Comparison of ENCODE assay signal across 24 cellular contexts in the genomic region with DNA sequence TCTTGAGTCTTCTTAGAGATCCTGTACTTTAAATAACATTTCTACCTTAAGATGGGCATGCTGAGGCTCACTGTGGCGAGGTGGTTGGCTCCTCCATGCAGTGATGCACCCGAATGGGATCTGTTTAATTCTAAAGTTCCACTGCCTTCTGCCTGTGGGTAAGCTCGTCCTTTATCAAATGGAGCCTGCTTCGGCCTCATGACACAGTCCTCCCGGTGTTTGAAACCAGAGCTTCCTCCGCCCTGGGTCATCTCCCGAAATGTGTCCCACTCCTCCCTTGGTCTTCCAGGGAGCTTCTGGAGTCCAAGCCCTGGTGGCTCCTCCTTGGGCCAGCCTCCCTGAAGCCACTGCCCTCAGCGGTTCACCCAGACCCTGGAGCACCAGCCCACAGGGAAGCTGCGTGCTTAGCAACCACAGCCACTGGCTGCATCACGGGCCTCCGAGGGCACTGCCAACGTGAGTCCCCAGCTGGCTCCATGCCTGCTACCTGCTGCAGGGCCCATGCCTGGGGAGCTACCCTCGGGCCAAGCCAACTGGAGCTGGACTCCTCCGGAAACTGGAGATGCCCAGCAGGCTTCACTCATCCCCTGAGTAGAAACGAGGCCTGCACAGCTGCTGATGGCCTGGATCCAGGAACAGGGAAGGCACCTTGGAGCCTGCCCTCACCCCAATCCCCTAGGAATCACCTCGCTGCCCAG. TPM values are rescaled to one million over a fixed set of nuclear protein-coding genes. Genes with fewer than 3 reads are reported as not detected.
DNase-seq lines count a peak whose midpoint lies in the region; ATAC-seq, FAIRE-seq and TF ChIP-seq lines count a peak whose summit lies in the region.
"Had no signal": no experiment of that assay in that cellular context is flagged by ENCODE, and none has a peak within 500 bp of the region (broad histone marks: within the 10 kb centered on the region; RNA-seq: fewer than 3 reads in every experiment).

No MANE protein-coding gene starts in this region.

- no peak overlapping the region for H3K4me2 ChIP-seq in HepG2 (ENCODE audit: low read depth, low read length)

- TF ChIP-seq POLR2A in right lobe of liver (IDR thresholded peaks at IDR 0.05): no peak
- TF ChIP-seq POLR2A in HepG2 (IDR thresholded peaks at IDR 0.05; ENCODE audit: insufficient read depth in 1 of 2, low read depth in 2 of 2, low read length in 2 of 2): no peak
- no peak for TF ChIP-seq POLR2A in vagina (IDR thresholded peaks at IDR 0.05)

- FAIRE-seq in HepG2 (lab: Jason Lieb, UNC) (no peak), D721Med (lab: Jason Lieb, UNC) (no peak)

- H4K20me1 ChIP-seq in HepG2 (ENCODE audit: insufficient read depth, low read length): no peaks in the 10 kb centered on the region

- H3K9ac ChIP-seq in HepG2 (ENCODE audit: insufficient read depth, low read depth, low read length): no peak overlapping the region

- TF ChIP-seq EP300 in HepG2 (IDR thresholded peaks at IDR 0.05; ENCODE audit: low read depth in 2 of 2, low read length in 2 of 2) (no peak), HepG2 (CRISPR knock-in tag; IDR thresholded peaks at IDR 0.05; ENCODE audit: borderline replicate concordance) (no peak)

- POLR2A ChIA-PET in HepG2 (lab: Yijun Ruan, JAX): no interaction called here

- BruUV-seq in HepG2 (replicated peaks; lab: Mats Ljungman, UMichigan): no TSS peak

- no peak overlapping the region for H2AFZ ChIP-seq in HepG2 (ENCODE audit: low read length)

- H3K4me3 ChIP-seq in right lobe of liver (no peak overlapping the region), HepG2 (replicated peaks in 1 of 3; ENCODE audit: insufficient read depth in 1 of 3, low read depth in 2 of 3, low read length in 3 of 3) (no peak overlapping the region), vagina (peak overlapping the region in 1 of 2 donors; percentile 42)
- H3K4me3 ChIP-seq: HAP-1, Peyer's patch had no signal

- no peaks in the 10 kb centered on the region for H3K9me3 ChIP-seq in right lobe of liver
- no peaks in the 10 kb centered on the region for H3K9me3 ChIP-seq in HepG2 (ENCODE audit: low read length)
- H3K9me3 ChIP-seq in vagina: no peaks in the 10 kb centered on the region
- H3K9me3 ChIP-seq: BE2C, HAP-1, Peyer's patch had no signal

- DNase-seq in DMS 273 (lab: John Stamatoyannopoulos, UW; ENCODE audit: unreplicated experiment) (peak; percentile 20), DMS 273 treated with DMSO at 0.1 percent for 48 hours (lab: John Stamatoyannopoulos, UW) (no peak), right lobe of liver (peak in 2 of 3 donors; percentile 40), HepG2 (ENCODE audit: low spot score) (no peak), left lobe of liver (ENCODE audit: low spot score) (peak; percentile 43), vagina (ENCODE audit: extremely low spot score in 2 of 2) (peak in 1 of 2 donors; percentile 94), D721Med (ENCODE audit: insufficient read length, low spot score) (no peak), hypothalamus (lab: John Stamatoyannopoulos, UW) (no peak)
- DNase-seq: BE2C, Calu3, DMS79 treated with DMSO at 0.1 percent for 48 hours, NCI-H1417, NCI-H1930, NCI-H446 treated with DMSO at 0.1 percent for 48 hours, NCI-H774, SHP77 had no signal

- H3K27ac ChIP-seq in right lobe of liver (no peak overlapping the region), HepG2 (ENCODE audit: extremely low read length, insufficient read depth, low read length) (no peak overlapping the region), vagina (peak overlapping the region; percentile 59)
- H3K27ac ChIP-seq: 22Rv1, Peyer's patch had no signal

- CTCF ChIA-PET in HepG2 (lab: Yijun Ruan, JAX; ENCODE audit: low intra/inter-chr PET ratio, low total read pairs): no interaction called here

- intact Hi-C loops in right lobe of liver (cut with DNase I) (loop anchor here (10.0 kb wide), 1 partner anchor 62 kb away; no protein-coding TSS in a partner anchor), HepG2 (cut with micrococcal nuclease; ENCODE audit: unreplicated experiment) (loop anchor here (10.0 kb wide), 1 partner anchor 182 kb away; the partner anchor contains the start of gene PLIN1), vagina (cut with DNase I) (no loop called here)

- TF ChIP-seq CTCF in right lobe of liver (IDR thresholded peaks at IDR 0.05): no peak
- TF ChIP-seq CTCF in HepG2 (CRISPR knock-in tag; IDR thresholded peaks at IDR 0.05): no peak
- TF ChIP-seq CTCF in vagina (IDR thresholded peaks at IDR 0.05): no peak
- no peak for TF ChIP-seq CTCF in D721Med (IDR thresholded peaks at IDR 0.05; ENCODE audit: insufficient read depth, missing control alignments)

- H3K79me2 ChIP-seq in HepG2 (ENCODE audit: insufficient read depth, low read length): no peaks in the 10 kb centered on the region

- H3K4me1 ChIP-seq in right lobe of liver (no peaks in the 10 kb centered on the region), HepG2 (ENCODE audit: insufficient read depth, low read length) (no peaks in the 10 kb centered on the region; the same call in 1 of the 2 replicates), vagina (peaks cover 8% of the 10 kb centered on the region)
- H3K4me1 ChIP-seq: BE2C, HAP-1 had no signal

- ATAC-seq in right lobe of liver (no peak), HepG2 (no peak), left lobe of liver (no peak)

- in situ Hi-C loops in HepG2 (cut with HindIII; ENCODE audit: extremely low pct_ligation_motif_present, low pct_unique_long_range_greater_than_20kb): no loop called here

- no peak for TF ChIP-seq RAD21 in HepG2 (CRISPR knock-in tag; IDR thresholded peaks at IDR 0.05)

- H3K27me3 ChIP-seq in right lobe of liver (no peaks in the 10 kb centered on the region), HepG2 (ENCODE audit: control insufficient read depth in 1 of 2, insufficient read depth in 2 of 2, low read length in 2 of 2) (peaks cover 8 to 48% of the 10 kb centered on the region in 2 experiments; a peak in 4 of 5 replicates), vagina (peaks cover 9% of the 10 kb centered on the region)
- H3K27me3 ChIP-seq: BE2C had no signal

- 70% methylated on average over 2 of the region's 16 CpGs for WGBS in right lobe of liver (ENCODE audit: insufficient coverage, low coverage, low lambda C conversion rate, missing lambda C conversion rate)
- 0% methylated on average over 2 of the region's 16 CpGs for WGBS in HepG2 (ENCODE audit: low lambda C conversion rate)

- H3K36me3 ChIP-seq in right lobe of liver (no peaks in the 10 kb centered on the region), HepG2 (replicated peaks in 1 of 2; ENCODE audit: control insufficient read depth in 1 of 2, insufficient read depth in 2 of 2, low read length in 2 of 2) (no peaks in the 10 kb centered on the region), vagina (no peaks in the 10 kb centered on the region)
- H3K36me3 ChIP-seq: BE2C, HAP-1, Peyer's patch had no signal

TF ChIP-seq in HepG2, 621 proteins besides CTCF, POLR2A, EP300 and RAD21 (continues in another document):
- TF ChIP-seq ZNF124 (CRISPR knock-in tag; IDR thresholded peaks at IDR 0.05) (no peak), HOXA3 (CRISPR knock-in tag; IDR thresholded peaks at IDR 0.05) (no peak), SETDB1 (CRISPR knock-in tag; IDR thresholded peaks at IDR 0.05; ENCODE audit: borderline replicate concordance) (no peak), ZNF557 (CRISPR knock-in tag; IDR thresholded peaks at IDR 0.05) (no peak), SALL1 (CRISPR knock-in tag; IDR thresholded peaks at IDR 0.05) (no peak), ZNF256 (CRISPR knock-in tag; conservative IDR thresholded peaks at IDR 0.05) (no peak)
- TF ChIP-seq, protein P1, sequence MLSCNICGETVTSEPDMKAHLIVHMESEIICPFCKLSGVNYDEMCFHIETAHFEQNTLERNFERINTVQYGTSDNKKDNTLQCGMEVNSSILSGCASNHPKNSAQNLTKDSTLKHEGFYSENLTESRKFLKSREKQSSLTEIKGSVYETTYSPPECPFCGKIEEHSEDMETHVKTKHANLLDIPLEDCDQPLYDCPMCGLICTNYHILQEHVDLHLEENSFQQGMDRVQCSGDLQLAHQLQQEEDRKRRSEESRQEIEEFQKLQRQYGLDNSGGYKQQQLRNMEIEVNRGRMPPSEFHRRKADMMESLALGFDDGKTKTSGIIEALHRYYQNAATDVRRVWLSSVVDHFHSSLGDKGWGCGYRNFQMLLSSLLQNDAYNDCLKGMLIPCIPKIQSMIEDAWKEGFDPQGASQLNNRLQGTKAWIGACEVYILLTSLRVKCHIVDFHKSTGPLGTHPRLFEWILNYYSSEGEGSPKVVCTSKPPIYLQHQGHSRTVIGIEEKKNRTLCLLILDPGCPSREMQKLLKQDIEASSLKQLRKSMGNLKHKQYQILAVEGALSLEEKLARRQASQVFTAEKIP (CRISPR knock-in tag; IDR thresholded peaks at IDR 0.05; ENCODE audit: borderline replicate concordance): no peak

RNA-seq across cellular contexts. Expression of gene RHCG, which starts 3.3 kb away (rescaled TPM):
- total RNA-seq in right lobe of liver (under 1 TPM in 5 of 6 experiments, not detected in 1; 0.20 to 0.82 (median 0.37) TPM), HepG2 (2016; rRNA removed; fragmentation: Illumina TruSeq; extraction: Trizol) (not detected in 2 replicates), left lobe of liver (0.15 TPM), vagina (1,938 TPM)
- not detected in 2 replicates for total RNA-seq in HepG2 (2016; cell fraction: cytosol; rRNA removed; fragmentation: Illumina TruSeq; extraction: Trizol; ENCODE audit: low read depth)
- not detected in 2 replicates for total RNA-seq in HepG2 (2016; cell fraction: insoluble cytoplasmic fraction; rRNA removed; fragmentation: Illumina TruSeq; extraction: Trizol)
- not detected in 2 replicates for total RNA-seq in HepG2 (2016; cell fraction: membrane; rRNA removed; fragmentation: Illumina TruSeq; extraction: Trizol)
- total RNA-seq in HepG2 (2016; cell fraction: nucleus; rRNA removed; fragmentation: Illumina TruSeq; extraction: Trizol): not detected in 2 replicates
- polyA plus RNA-seq in HepG2 (2011; rRNA removed): not detected in 2 replicates
- not detected in 2 replicates for polyA plus RNA-seq in HepG2 (2011; cell fraction: cytosol; rRNA removed)
- polyA plus RNA-seq in HepG2 (2011; cell fraction: nucleus; rRNA removed): not detected in 2 replicates
- not detected in 2 replicates for polyA plus RNA-seq in HepG2 (2012)
- not detected in 2 replicates for polyA plus RNA-seq in HepG2 (2016; cell fraction: cytosol; fragmentation: Illumina TruSeq; extraction: Trizol; ENCODE audit: low read depth)
- not detected in 2 replicates for polyA plus RNA-seq in HepG2 (2016; cell fraction: insoluble cytoplasmic fraction; fragmentation: Illumina TruSeq; extraction: Trizol; ENCODE audit: low read depth)
- polyA plus RNA-seq in HepG2 (2016; cell fraction: membrane; fragmentation: Illumina TruSeq; extraction: Trizol; ENCODE audit: low read depth): not detected in 2 replicates
- not detected in 2 replicates for polyA plus RNA-seq in HepG2 (2016; cell fraction: nucleus; fragmentation: Illumina TruSeq; extraction: Trizol; ENCODE audit: insufficient read depth, low read depth)
- 0.33 TPM in 1 of 2 replicates, not detected in the other for polyA minus RNA-seq in HepG2 (2011; rRNA and poly(A)+ RNA removed; ENCODE audit: low replicate concordance)
- polyA minus RNA-seq in HepG2 (2011; cell fraction: cytosol; rRNA and poly(A)+ RNA removed): not detected in 2 replicates
- polyA minus RNA-seq in HepG2 (2011; cell fraction: nucleus; rRNA and poly(A)+ RNA removed): not detected in 2 replicates
- total RNA-seq: CD4-positive, alpha-beta T cell; G401; HT1080; LHCN-M2; Peyer's patch had no signal
- polyA plus RNA-seq: IgD-negative memory B cell had no signal

Comparison
In these comparisons a context has a peak if more than half of its experiments do, and no peak if none do; other contexts are left out.
1. DNase-seq: peak in DMS 273 (single experiment), right lobe of liver (2 of 3) and left lobe of liver (single experiment); none in DMS 273 treated with DMSO at 0.1 percent for 48 hours (single experiment), HepG2 (single experiment), D721Med (single experiment) and hypothalamus (0 of 51).
2. RNA of gene RHCG, which starts 3.3 kb away (total RNA-seq): 1,938 TPM in vagina (single experiment); 0.20 to 0.82 TPM in right lobe of liver, 0.15 TPM in left lobe of liver (single experiment) and not detected in HepG2; every median in the first group is over 1,000 times any median in the second.